16 cellular contexts compared by ENCODE assay signal in the genomic region with DNA sequence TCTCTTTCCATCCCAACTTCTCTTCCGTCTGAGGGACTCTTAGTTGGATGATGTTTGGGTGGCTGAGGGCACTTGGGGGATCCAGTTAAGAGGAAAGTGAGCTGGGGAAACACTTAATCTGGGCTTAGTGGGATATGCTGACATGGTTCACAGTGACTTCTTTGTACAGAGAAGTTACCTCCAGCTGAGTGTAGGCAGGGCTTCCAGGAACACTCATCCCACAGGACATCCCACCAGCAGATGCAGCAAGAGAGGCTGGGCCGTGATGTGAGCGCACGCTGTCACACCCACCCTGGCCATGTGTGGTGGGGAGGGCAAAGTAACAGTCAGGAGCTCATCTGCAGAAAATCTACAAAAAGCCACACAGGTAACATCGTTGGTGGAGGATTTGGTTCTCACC. TPM values are rescaled to one million over a fixed set of nuclear protein-coding genes. Genes with fewer than 3 reads are reported as not detected.
A peak's percentile ranks its signal among the peaks of the same experiment; 100 is the strongest.
DNase-seq lines count a peak whose midpoint lies in the region; ATAC-seq and TF ChIP-seq lines count a peak whose summit lies in the region.
"Had no signal": no experiment of that assay in that cellular context is flagged by ENCODE, and none has a peak within 500 bp of the region (broad histone marks: within the 10 kb centered on the region; RNA-seq: fewer than 3 reads in every experiment).

No MANE protein-coding gene starts in this region.

- no peak overlapping the region for H3K9ac ChIP-seq in colonic mucosa (ENCODE audit: low read depth in 2 of 2, low read length in 2 of 2)

- no peaks in the 10 kb centered on the region for H3K27me3 ChIP-seq in colonic mucosa
- H3K27me3 ChIP-seq in uterus: no peaks in the 10 kb centered on the region

- CTCF ChIA-PET in HEK293 (lab: Yijun Ruan, JAX): interaction anchor here (1.8 kb wide), 1 partner anchor 15 kb away, joined by 4 read pairs; no protein-coding TSS in a partner anchor

- H3K36me3 ChIP-seq in HEK293 (ENCODE audit: control insufficient read depth in 2 of 2, insufficient read depth in 1 of 2, low read length in 2 of 2) (no peaks in the 10 kb centered on the region), colonic mucosa (no peaks in the 10 kb centered on the region), uterus (no peaks in the 10 kb centered on the region)
- H3K36me3 ChIP-seq: heart left ventricle, thoracic aorta had no signal

- H3K4me1 ChIP-seq in HEK293 (ENCODE audit: control insufficient read depth, insufficient read depth, low read length): no peaks in the 10 kb centered on the region
- no peaks in the 10 kb centered on the region for H3K4me1 ChIP-seq in colonic mucosa
- H3K4me1 ChIP-seq in uterus: no peaks in the 10 kb centered on the region

- POLR2A ChIA-PET in HEK293 (lab: Yijun Ruan, JAX): no interaction called here

- intact Hi-C loops in colonic mucosa (cut with DNase I) (loop anchor here (5.0 kb wide), 1 partner anchor 97 kb away; the partner anchor contains the start of gene LRTM2), uterus (cut with DNase I; ENCODE audit: low total_unique reads) (no loop called here)

- peak; percentile 24 for DNase-seq in D341Med (ENCODE audit: low spot score)
- DNase-seq in colonic mucosa: peak; percentile 14
- DNase-seq in retina: peak; percentile 1
- DNase-seq in NCI-H2227 (lab: John Stamatoyannopoulos, UW; ENCODE audit: unreplicated experiment): no peak
- no peak for DNase-seq in uterus
- DNase-seq: central memory CD4-positive, alpha-beta T cell; left cardiac atrium; NCI-H1092 treated with DMSO at 0.1 percent for 48 hours; psoas muscle had no signal

- H3K4me3 ChIP-seq in HEK293 (ENCODE audit: low read depth, low read length) (no peak overlapping the region), colonic mucosa (no peak overlapping the region), uterus (no peak overlapping the region)

- TF ChIP-seq POLR2A in uterus (IDR thresholded peaks at IDR 0.05): no peak

- ATAC-seq in HG03159 (IDR thresholded peaks at IDR 0.05; ENCODE audit: unreplicated experiment): no peak
- ATAC-seq: CD8-positive, alpha-beta T cell; left cardiac atrium had no signal

- H3K9me3 ChIP-seq in HEK293 (ENCODE audit: control insufficient read depth, insufficient read depth, low read depth, low read length): no peaks in the 10 kb centered on the region
- H3K9me3 ChIP-seq in colonic mucosa: no peaks in the 10 kb centered on the region
- no peaks in the 10 kb centered on the region for H3K9me3 ChIP-seq in uterus
- H3K9me3 ChIP-seq: heart left ventricle, psoas muscle, thoracic aorta had no signal

- TF ChIP-seq CTCF in HEK293 (tag by site-specific recombination; IDR thresholded peaks at IDR 0.05) (no peak), colonic mucosa (IDR thresholded peaks at IDR 0.05) (no peak), uterus (IDR thresholded peaks at IDR 0.05) (no peak)

- H3K27ac ChIP-seq in HEK293 (ENCODE audit: extremely low read depth, low read depth, low read length) (no peak overlapping the region), colonic mucosa (no peak overlapping the region), uterus (no peak overlapping the region)
- H3K27ac ChIP-seq: psoas muscle, thoracic aorta had no signal

TF ChIP-seq in HEK293, 187 proteins besides CTCF, POLR2A, EP300 and RAD21:
- TF ChIP-seq ZNF521 (tag by site-specific recombination; IDR thresholded peaks at IDR 0.05): no peak
- no peak for TF ChIP-seq ZNF501 (tag by site-specific recombination; IDR thresholded peaks at IDR 0.05)
- no peak for TF ChIP-seq ZBTB21 (tag by site-specific recombination; IDR thresholded peaks at IDR 0.05)
- no peak for TF ChIP-seq ZNF837 (tag by site-specific recombination; IDR thresholded peaks at IDR 0.05)
- peak; percentile 77 for TF ChIP-seq EGR2 (tag by site-specific recombination; IDR thresholded peaks at IDR 0.05; ENCODE audit: low read depth)
- TF ChIP-seq, protein P1, sequence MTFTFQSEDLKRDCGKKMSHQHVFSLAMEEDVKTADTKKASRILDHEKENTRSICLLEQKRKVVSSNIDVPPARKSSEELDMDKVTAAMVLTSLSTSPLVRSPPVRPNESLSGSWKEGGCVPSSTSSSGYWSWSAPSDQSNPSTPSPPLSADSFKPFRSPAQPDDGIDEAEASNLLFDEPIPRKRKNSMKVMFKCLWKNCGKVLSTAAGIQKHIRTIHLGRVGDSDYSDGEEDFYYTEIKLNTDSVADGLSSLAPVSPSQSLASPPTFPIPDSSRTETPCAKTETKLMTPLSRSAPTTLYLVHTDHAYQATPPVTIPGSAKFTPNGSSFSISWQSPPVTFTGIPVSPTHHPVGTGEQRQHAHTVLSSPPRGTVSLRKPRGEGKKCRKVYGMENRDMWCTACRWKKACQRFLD (tag by site-specific recombination; IDR thresholded peaks at IDR 0.05): no peak
- TF ChIP-seq, protein P2, sequence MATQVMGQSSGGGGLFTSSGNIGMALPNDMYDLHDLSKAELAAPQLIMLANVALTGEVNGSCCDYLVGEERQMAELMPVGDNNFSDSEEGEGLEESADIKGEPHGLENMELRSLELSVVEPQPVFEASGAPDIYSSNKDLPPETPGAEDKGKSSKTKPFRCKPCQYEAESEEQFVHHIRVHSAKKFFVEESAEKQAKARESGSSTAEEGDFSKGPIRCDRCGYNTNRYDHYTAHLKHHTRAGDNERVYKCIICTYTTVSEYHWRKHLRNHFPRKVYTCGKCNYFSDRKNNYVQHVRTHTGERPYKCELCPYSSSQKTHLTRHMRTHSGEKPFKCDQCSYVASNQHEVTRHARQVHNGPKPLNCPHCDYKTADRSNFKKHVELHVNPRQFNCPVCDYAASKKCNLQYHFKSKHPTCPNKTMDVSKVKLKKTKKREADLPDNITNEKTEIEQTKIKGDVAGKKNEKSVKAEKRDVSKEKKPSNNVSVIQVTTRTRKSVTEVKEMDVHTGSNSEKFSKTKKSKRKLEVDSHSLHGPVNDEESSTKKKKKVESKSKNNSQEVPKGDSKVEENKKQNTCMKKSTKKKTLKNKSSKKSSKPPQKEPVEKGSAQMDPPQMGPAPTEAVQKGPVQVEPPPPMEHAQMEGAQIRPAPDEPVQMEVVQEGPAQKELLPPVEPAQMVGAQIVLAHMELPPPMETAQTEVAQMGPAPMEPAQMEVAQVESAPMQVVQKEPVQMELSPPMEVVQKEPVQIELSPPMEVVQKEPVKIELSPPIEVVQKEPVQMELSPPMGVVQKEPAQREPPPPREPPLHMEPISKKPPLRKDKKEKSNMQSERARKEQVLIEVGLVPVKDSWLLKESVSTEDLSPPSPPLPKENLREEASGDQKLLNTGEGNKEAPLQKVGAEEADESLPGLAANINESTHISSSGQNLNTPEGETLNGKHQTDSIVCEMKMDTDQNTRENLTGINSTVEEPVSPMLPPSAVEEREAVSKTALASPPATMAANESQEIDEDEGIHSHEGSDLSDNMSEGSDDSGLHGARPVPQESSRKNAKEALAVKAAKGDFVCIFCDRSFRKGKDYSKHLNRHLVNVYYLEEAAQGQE (tag by site-specific recombination; IDR thresholded peaks at IDR 0.05): no peak
- TF ChIP-seq KLF1 (tag by site-specific recombination; IDR thresholded peaks at IDR 0.05): no peak
- no peak for TF ChIP-seq ZNF571 (tag by site-specific recombination; IDR thresholded peaks at IDR 0.05)
- no peak for TF ChIP-seq ZNF112 (tag by site-specific recombination; IDR thresholded peaks at IDR 0.05)
- no peak for TF ChIP-seq ZNF404 (tag by site-specific recombination; IDR thresholded peaks at IDR 0.05)
- TF ChIP-seq ZNF76 (tag by site-specific recombination; IDR thresholded peaks at IDR 0.05; ENCODE audit: borderline replicate concordance, low read depth): no peak
- TF ChIP-seq ZNF19 (tag by site-specific recombination; IDR thresholded peaks at IDR 0.05; ENCODE audit: low read depth): no peak
- no peak for TF ChIP-seq ZNF211 (tag by site-specific recombination; IDR thresholded peaks at IDR 0.05; ENCODE audit: low read depth)
- TF ChIP-seq GLIS1 (tag by site-specific recombination; IDR thresholded peaks at IDR 0.05): 0 out of 2 replicates have a peak, but pooled peaks have one; percentile 25
- peak; percentile 57 for TF ChIP-seq ZFHX2 (tag by site-specific recombination; conservative IDR thresholded peaks at IDR 0.05)
- no peak for TF ChIP-seq HOXA7 (CRISPR knock-in tag; IDR thresholded peaks at IDR 0.05; ENCODE audit: borderline replicate concordance)
- no peak for TF ChIP-seq KLF10 (tag by site-specific recombination; IDR thresholded peaks at IDR 0.05)
- TF ChIP-seq ZNF473 (tag by site-specific recombination; IDR thresholded peaks at IDR 0.05): no peak
- TF ChIP-seq MYNN (tag by site-specific recombination; IDR thresholded peaks at IDR 0.05; ENCODE audit: borderline replicate concordance): no peak
- no peak for TF ChIP-seq KLF16 (tag by site-specific recombination; IDR thresholded peaks at IDR 0.05)
- TF ChIP-seq ZNF341 (tag by site-specific recombination; IDR thresholded peaks at IDR 0.05; ENCODE audit: low read depth): no peak
- no peak for TF ChIP-seq ZNF26 (tag by site-specific recombination; IDR thresholded peaks at IDR 0.05)

RNA-seq across cellular contexts. Expression of gene CACNA2D4, which starts 0.8 kb away (rescaled TPM):
- total RNA-seq in colonic mucosa (1 to 10 TPM; 3.3 to 3.7 TPM), uterus (1 to 10 TPM in 3 of 4 donors, not detected in 1; 2.6 to 4.1 (median 4.0) TPM)
- total RNA-seq: G401, SK-MEL-5 had no signal

Comparison
In these comparisons a context has a peak if more than half of its experiments do, and no peak if none do; other contexts are left out.
1. DNase-seq: peak in D341Med (single experiment), colonic mucosa (single experiment) and retina (single experiment); none in NCI-H2227 (single experiment) and uterus (0 of 2).